1 cellular context compared by ENCODE assay signal in genomic region chr21:15007716-15008296, GRCh38.
TF ChIP-seq lines count a peak whose summit lies in the region.

No MANE protein-coding gene starts in this region.

TF ChIP-seq in HepG2, 621 proteins besides CTCF, POLR2A, EP300 and RAD21 (continued from another document):
- TF ChIP-seq ZNF17 (CRISPR knock-in tag; IDR thresholded peaks at IDR 0.05), result no peak
TF ChIP-seq in HepG2: peak in this region for 3.
